23 cellular contexts compared by ENCODE assay signal in genomic region chr9:106526805-106527204, GRCh38.
"Had no signal": no experiment of that assay in that cellular context is flagged by ENCODE, and none has a peak within 500 bp of the region (broad histone marks: within the 10 kb centered on the region; RNA-seq: fewer than 3 reads in every experiment).

No MANE protein-coding gene starts in this region.

- H3K4me3 ChIP-seq: coronary artery, dorsolateral prefrontal cortex, esophagus squamous epithelium, gastrocnemius medialis, heart right ventricle, left lung, lower lobe of right lung, mucosa of descending colon had no signal

- H3K36me3 ChIP-seq: esophagus squamous epithelium, gastrocnemius medialis, heart right ventricle, left lung, lower lobe of right lung had no signal

- H3K27ac ChIP-seq: coronary artery, dorsolateral prefrontal cortex, epithelial cell of prostate, esophagus squamous epithelium, gastrocnemius medialis, heart right ventricle, left lung, lower lobe of right lung had no signal

- DNase-seq: dermis blood vessel endothelial cell; dorsolateral prefrontal cortex; effector CD4-positive, alpha-beta T cell; effector memory CD4-positive, alpha-beta T cell; erythroblast; esophagus squamous epithelium; foreskin fibroblast; foreskin melanocyte; gastrocnemius medialis; glutamatergic neuron; head of caudate nucleus; heart right ventricle; hippocampal formation; left cardiac atrium; left lung; left ventricle myocardium superior; lower lobe of right lung; mesenchymal stem cell; mucosa of descending colon; naive B cell; naive thymus-derived CD8-positive, alpha-beta T cell had no signal

- H3K4me1 ChIP-seq: esophagus squamous epithelium, gastrocnemius medialis, left lung, lower lobe of right lung had no signal

- H3K9me3 ChIP-seq: esophagus squamous epithelium, gastrocnemius medialis, heart right ventricle, left lung, lower lobe of right lung, mucosa of descending colon had no signal

- H3K27me3 ChIP-seq: dorsolateral prefrontal cortex, esophagus squamous epithelium, gastrocnemius medialis, heart right ventricle, left lung had no signal
